Comparison of ENCODE assay signal across 1 cellular context in the genomic region with DNA sequence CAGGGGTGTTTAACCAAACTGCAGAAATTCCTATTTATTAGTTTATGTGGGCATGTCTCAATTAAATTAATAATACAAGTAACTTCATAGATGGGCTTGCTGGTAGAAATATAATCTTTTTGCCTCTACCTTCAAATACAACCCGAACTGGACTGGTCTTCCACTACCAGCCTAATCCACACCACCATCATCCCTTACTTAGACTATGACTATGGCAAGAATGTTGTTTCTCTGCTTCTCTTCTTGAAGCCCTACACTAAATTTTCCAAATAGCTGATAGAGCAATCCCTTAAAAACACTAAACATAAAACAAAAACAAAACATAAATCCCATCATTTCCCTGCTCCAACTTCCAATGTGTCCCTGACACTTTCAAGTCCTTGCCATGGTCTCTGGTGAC.
TF ChIP-seq lines count a peak whose summit lies in the region.

No MANE protein-coding gene starts in this region.

TF ChIP-seq in HepG2, 621 proteins besides CTCF, POLR2A, EP300 and RAD21 (continued from another document):
- TF ChIP-seq, protein P1, sequence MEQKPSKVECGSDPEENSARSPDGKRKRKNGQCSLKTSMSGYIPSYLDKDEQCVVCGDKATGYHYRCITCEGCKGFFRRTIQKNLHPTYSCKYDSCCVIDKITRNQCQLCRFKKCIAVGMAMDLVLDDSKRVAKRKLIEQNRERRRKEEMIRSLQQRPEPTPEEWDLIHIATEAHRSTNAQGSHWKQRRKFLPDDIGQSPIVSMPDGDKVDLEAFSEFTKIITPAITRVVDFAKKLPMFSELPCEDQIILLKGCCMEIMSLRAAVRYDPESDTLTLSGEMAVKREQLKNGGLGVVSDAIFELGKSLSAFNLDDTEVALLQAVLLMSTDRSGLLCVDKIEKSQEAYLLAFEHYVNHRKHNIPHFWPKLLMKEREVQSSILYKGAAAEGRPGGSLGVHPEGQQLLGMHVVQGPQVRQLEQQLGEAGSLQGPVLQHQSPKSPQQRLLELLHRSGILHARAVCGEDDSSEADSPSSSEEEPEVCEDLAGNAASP (CRISPR knock-in tag; IDR thresholded peaks at IDR 0.05; ENCODE audit: borderline replicate concordance), result no peak
- no peak for TF ChIP-seq ZNF274 (CRISPR knock-in tag; IDR thresholded peaks at IDR 0.05)
